In the genomic region with DNA sequence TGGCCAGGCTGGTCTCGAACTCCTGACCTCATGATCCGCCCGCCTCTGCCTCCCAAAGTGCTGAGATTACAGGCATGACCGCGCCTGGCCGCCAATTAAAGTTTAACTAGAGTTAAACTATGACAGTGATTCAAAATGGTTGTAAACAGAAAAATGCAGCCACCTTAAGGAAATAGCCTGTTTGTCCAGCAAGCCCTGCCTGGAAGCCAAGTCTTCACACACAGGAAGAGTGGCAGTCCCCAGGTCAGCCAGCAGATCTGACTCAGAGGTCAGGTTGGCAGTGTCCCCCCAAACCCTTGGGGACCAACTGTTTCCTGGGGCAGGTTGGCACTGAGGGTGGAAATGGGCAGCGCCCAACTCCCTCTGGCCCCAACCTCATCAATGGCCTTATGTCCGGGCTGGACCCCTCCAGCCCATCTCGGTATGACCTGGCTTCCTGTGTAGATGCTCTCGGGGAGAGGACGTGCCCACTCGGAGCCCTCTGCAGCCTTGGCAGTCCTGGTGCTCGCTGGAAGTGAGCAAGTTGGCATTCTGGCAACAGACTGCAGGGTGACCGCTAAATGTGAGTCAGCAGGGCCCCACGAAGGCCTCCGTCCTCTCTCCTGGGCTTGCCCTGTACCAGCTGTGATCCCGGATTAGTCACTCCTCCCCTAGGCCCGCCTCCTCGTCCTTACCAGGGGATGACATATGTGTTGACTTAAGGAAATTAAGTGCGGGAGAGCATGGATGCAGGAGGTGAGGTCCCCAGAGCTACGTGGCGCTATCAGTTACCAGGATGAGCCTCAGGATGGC, we compare ENCODE assay signal across 1 cellular context.
TF ChIP-seq lines count a peak whose summit lies in the region.

No MANE protein-coding gene starts in this region.

TF ChIP-seq in H1, 55 proteins besides CTCF, POLR2A, EP300 and RAD21:
- TF ChIP-seq PHF8 (conservative IDR thresholded peaks at IDR 0.05; ENCODE audit: low read depth, low read length) (no peak), SP1 (IDR thresholded peaks at IDR 0.05; ENCODE audit: low read depth, low read length) (no peak), RFX5 (IDR thresholded peaks at IDR 0.05; ENCODE audit: borderline replicate concordance, low read depth, low read length) (no peak), KDM4A (IDR thresholded peaks at IDR 0.05; ENCODE audit: low read depth, low read length, severe bottlenecking) (no peak), MAFK (IDR thresholded peaks at IDR 0.05; ENCODE audit: low read depth, low read length) (no peak), GABPA (IDR thresholded peaks at IDR 0.05; ENCODE audit: borderline replicate concordance, insufficient read depth, low read length) (no peak), SIX5 (IDR thresholded peaks at IDR 0.05; ENCODE audit: low read depth, low read length) (no peak), HDAC2 (IDR thresholded peaks at IDR 0.05; ENCODE audit: borderline replicate concordance in 1 of 2, low read depth in 2 of 2, low read length in 2 of 2) (no peak), FOSL1 (IDR thresholded peaks at IDR 0.05; ENCODE audit: insufficient read depth, low read depth, low read length) (no peak), HDAC6 (IDR thresholded peaks at IDR 0.05; ENCODE audit: low read depth, low read length) (no peak), SRF (IDR thresholded peaks at IDR 0.05; ENCODE audit: low read depth, low read length) (no peak), SP4 (IDR thresholded peaks at IDR 0.05; ENCODE audit: low read length) (no peak), ZNF274 (IDR thresholded peaks at IDR 0.05; ENCODE audit: borderline replicate concordance, extremely low read depth, low read length) (no peak), JUN (IDR thresholded peaks at IDR 0.05; ENCODE audit: low read depth, low read length) (no peak), YY1 (IDR thresholded peaks at IDR 0.05; ENCODE audit: low read depth, low read length) (no peak), CREB1 (IDR thresholded peaks at IDR 0.05) (no peak), POLR2AphosphoS5 (IDR thresholded peaks at IDR 0.05; ENCODE audit: low read depth, low read length) (peak; percentile 2; the same call in 1 of the 2 replicates), E2F6 (IDR thresholded peaks at IDR 0.05) (0 out of 2 replicates have a peak, but pooled peaks have one; percentile 17), TAF1 (IDR thresholded peaks at IDR 0.05; ENCODE audit: low read depth, low read length) (no peak), SIN3A (conservative IDR thresholded peaks at IDR 0.05 in 1 of 2, IDR thresholded peaks at IDR 0.05 in 1 of 2; ENCODE audit: low read depth in 1 of 2, low read length in 2 of 2) (peak in 1 of 2 experiments; percentile 72; a peak in 1 of 4 replicates), TBP (IDR thresholded peaks at IDR 0.05; ENCODE audit: low read depth, low read length) (no peak), TAF7 (optimal IDR thresholded peaks at IDR 0.05; ENCODE audit: borderline replicate concordance, low read depth, low read length) (no peak), KDM5A (IDR thresholded peaks at IDR 0.05; ENCODE audit: low read length) (no peak), ASH2L (IDR thresholded peaks at IDR 0.05; ENCODE audit: low read length) (no peak), EGR1 (IDR thresholded peaks at IDR 0.05; ENCODE audit: borderline replicate concordance, low read depth, low read length) (no peak), SAP30 (IDR thresholded peaks at IDR 0.05; ENCODE audit: insufficient read depth, insufficient replicate concordance, low read length) (peak; percentile 45), JUND (IDR thresholded peaks at IDR 0.05; ENCODE audit: low read length) (peak; percentile 7; the same call in 1 of the 2 replicates), EZH2 (IDR thresholded peaks at IDR 0.05; ENCODE audit: low read depth, low read length, severe bottlenecking) (no peak), NRF1 (IDR thresholded peaks at IDR 0.05; ENCODE audit: low read depth, low read length) (no peak), SP2 (IDR thresholded peaks at IDR 0.05; ENCODE audit: low read length) (no peak), CHD1 (IDR thresholded peaks at IDR 0.05; ENCODE audit: low read depth, low read length) (no peak), USF2 (IDR thresholded peaks at IDR 0.05; ENCODE audit: low read length) (no peak), POU5F1 (IDR thresholded peaks at IDR 0.05; ENCODE audit: low read depth, low read length) (no peak), TCF12 (IDR thresholded peaks at IDR 0.05; ENCODE audit: low read depth, low read length) (no peak), MAX (IDR thresholded peaks at IDR 0.05) (no peak), CHD7 (IDR thresholded peaks at IDR 0.05; ENCODE audit: insufficient replicate concordance, low read length) (no peak), SIRT6 (IDR thresholded peaks at IDR 0.05; ENCODE audit: low read length) (no peak), CTBP2 (IDR thresholded peaks at IDR 0.05; ENCODE audit: borderline replicate concordance, insufficient read depth, insufficient read length, low read length) (no peak)
- TF ChIP-seq, protein P1, sequence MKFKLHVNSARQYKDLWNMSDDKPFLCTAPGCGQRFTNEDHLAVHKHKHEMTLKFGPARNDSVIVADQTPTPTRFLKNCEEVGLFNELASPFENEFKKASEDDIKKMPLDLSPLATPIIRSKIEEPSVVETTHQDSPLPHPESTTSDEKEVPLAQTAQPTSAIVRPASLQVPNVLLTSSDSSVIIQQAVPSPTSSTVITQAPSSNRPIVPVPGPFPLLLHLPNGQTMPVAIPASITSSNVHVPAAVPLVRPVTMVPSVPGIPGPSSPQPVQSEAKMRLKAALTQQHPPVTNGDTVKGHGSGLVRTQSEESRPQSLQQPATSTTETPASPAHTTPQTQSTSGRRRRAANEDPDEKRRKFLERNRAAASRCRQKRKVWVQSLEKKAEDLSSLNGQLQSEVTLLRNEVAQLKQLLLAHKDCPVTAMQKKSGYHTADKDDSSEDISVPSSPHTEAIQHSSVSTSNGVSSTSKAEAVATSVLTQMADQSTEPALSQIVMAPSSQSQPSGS (IDR thresholded peaks at IDR 0.05; ENCODE audit: low read length) = no peak
- TF ChIP-seq, protein P2, sequence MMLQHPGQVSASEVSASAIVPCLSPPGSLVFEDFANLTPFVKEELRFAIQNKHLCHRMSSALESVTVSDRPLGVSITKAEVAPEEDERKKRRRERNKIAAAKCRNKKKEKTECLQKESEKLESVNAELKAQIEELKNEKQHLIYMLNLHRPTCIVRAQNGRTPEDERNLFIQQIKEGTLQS (IDR thresholded peaks at IDR 0.05; ENCODE audit: insufficient read depth, low read depth, low read length) = no peak
